In the genomic region with DNA sequence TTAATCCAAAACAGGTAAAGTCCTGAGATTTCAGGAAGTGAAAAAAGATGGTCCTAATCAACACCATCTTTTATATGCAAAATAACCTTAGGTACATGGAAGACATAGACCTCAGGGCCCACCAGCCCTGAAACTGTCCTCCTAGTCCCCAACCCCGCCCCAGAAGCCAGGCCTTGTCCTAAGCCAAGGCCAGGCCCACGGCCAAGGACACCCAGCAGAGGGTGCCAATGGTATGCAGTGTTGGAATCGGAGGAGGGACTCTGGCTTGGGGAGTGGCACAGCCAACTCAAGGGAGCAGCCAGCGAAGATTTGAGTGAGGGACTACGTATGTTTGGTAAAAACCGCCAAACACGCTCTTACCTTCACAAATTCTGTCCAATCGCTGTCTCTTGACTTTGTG, we compare ENCODE assay signal across 9 cellular contexts.
DNase-seq lines count a peak whose midpoint lies in the region; ATAC-seq, FAIRE-seq and TF ChIP-seq lines count a peak whose summit lies in the region.
"Had no signal": no experiment of that assay in that cellular context is flagged by ENCODE, and none has a peak within 500 bp of the region (broad histone marks: within the 10 kb centered on the region; RNA-seq: fewer than 3 reads in every experiment).

No MANE protein-coding gene starts in this region.

- H4K20me1 ChIP-seq in HepG2 (ENCODE audit: insufficient read depth, low read length): no peaks in the 10 kb centered on the region
- no peaks in the 10 kb centered on the region for H4K20me1 ChIP-seq in GM23248 (ENCODE audit: insufficient read depth)

- no TSS peak for BruUV-seq in HepG2 (replicated peaks; lab: Mats Ljungman, UMichigan)

- H3K9ac ChIP-seq in HepG2 (ENCODE audit: insufficient read depth, low read depth, low read length): no peak overlapping the region
- H3K9ac ChIP-seq in GM23248: no peak overlapping the region

- H3F3A ChIP-seq in GM23248 (ENCODE audit: insufficient read depth): peaks cover 28% of the 10 kb centered on the region; the same call in 1 of the 2 replicates

- no peak for TF ChIP-seq EP300 in HepG2 (IDR thresholded peaks at IDR 0.05; ENCODE audit: low read depth in 2 of 2, low read length in 2 of 2)
- TF ChIP-seq EP300 in HepG2 (CRISPR knock-in tag; IDR thresholded peaks at IDR 0.05; ENCODE audit: borderline replicate concordance): no peak

- TF ChIP-seq POLR2A in HepG2 (IDR thresholded peaks at IDR 0.05; ENCODE audit: insufficient read depth in 1 of 2, low read depth in 2 of 2, low read length in 2 of 2): no peak

- TF ChIP-seq RAD21 in HepG2 (CRISPR knock-in tag; IDR thresholded peaks at IDR 0.05): no peak

- no peak overlapping the region for H3K4me3 ChIP-seq in HepG2 (replicated peaks in 1 of 3; ENCODE audit: insufficient read depth in 1 of 3, low read depth in 2 of 3, low read length in 3 of 3)
- H3K4me3 ChIP-seq in GM23248: no peak overlapping the region

- H3K27ac Mint-ChIP-seq in brain: peak overlapping the region in 3 of 5 experiments; percentile 26 to 91 (median 29)
- H3K27ac Mint-ChIP-seq: activated naive CD8-positive, alpha-beta T cell treated with anti-CD3 and anti-CD28 coated beads, Interleukin-2, amount 10 ng/mL, durations not matched to agents 7 days and 5 days had no signal

- H3K9me3 Mint-ChIP-seq in brain: no peaks in the 10 kb centered on the region
- H3K9me3 Mint-ChIP-seq: activated naive CD8-positive, alpha-beta T cell treated with anti-CD3 and anti-CD28 coated beads, Interleukin-2, amount 10 ng/mL, durations not matched to agents 7 days and 5 days had no signal

- no peak for FAIRE-seq in HepG2 (lab: Jason Lieb, UNC)

- H3K27ac ChIP-seq in HepG2 (ENCODE audit: extremely low read length, insufficient read depth, low read length): no peak overlapping the region
- no peak overlapping the region for H3K27ac ChIP-seq in GM23248

- H3K4me3 Mint-ChIP-seq in brain: no peak overlapping the region
- H3K4me3 Mint-ChIP-seq: activated naive CD8-positive, alpha-beta T cell treated with anti-CD3 and anti-CD28 coated beads, Interleukin-2, amount 10 ng/mL, durations not matched to agents 7 days and 5 days had no signal

- in situ Hi-C loops in HepG2 (cut with HindIII; ENCODE audit: extremely low pct_ligation_motif_present, low pct_unique_long_range_greater_than_20kb) (no loop called here), GM23248 (cut with MboI) (loop anchor here (25.0 kb wide), 1 partner anchor 674 kb away; a partner anchor contains a TSS)

- H3K36me3 Mint-ChIP-seq in brain: peaks cover 33% of the 10 kb centered on the region
- H3K36me3 Mint-ChIP-seq: activated naive CD8-positive, alpha-beta T cell treated with anti-CD3 and anti-CD28 coated beads, Interleukin-2, amount 10 ng/mL, durations not matched to agents 7 days and 5 days had no signal

- H3K4me2 ChIP-seq in HepG2 (ENCODE audit: low read depth, low read length) (no peak overlapping the region), GM23248 (ENCODE audit: unreplicated experiment) (no peak overlapping the region)

- no peaks in the 10 kb centered on the region for H3K9me2 ChIP-seq in GM23248 (ENCODE audit: insufficient read depth)

- H3K36me3 ChIP-seq in HepG2 (replicated peaks in 1 of 2; ENCODE audit: control insufficient read depth in 1 of 2, insufficient read depth in 2 of 2, low read length in 2 of 2) (no peaks in the 10 kb centered on the region), GM23248 (ENCODE audit: low read depth) (no peaks in the 10 kb centered on the region)

- no peaks in the 10 kb centered on the region for H3K79me2 ChIP-seq in HepG2 (ENCODE audit: insufficient read depth, low read length)
- H3K79me2 ChIP-seq in GM23248 (ENCODE audit: insufficient read depth): peaks cover 96% of the 10 kb centered on the region

- H3K27me3 Mint-ChIP-seq in brain: no peaks in the 10 kb centered on the region

- 58% methylated on average over 7 of the region's 8 CpGs for WGBS in HepG2 (ENCODE audit: low lambda C conversion rate)
- WGBS in GM23248 (ENCODE audit: low coverage in 1 of 2, low lambda C conversion rate in 2 of 2, missing lambda C conversion rate in 2 of 2), 2 experiments: 68 to 69% methylated on average over 8 of the region's 8 CpGs

- intact Hi-C loops in HepG2 (cut with micrococcal nuclease; ENCODE audit: unreplicated experiment): no loop called here

- ATAC-seq in HepG2 (peak; percentile 89), HG02571 (IDR thresholded peaks at IDR 0.05; ENCODE audit: unreplicated experiment) (no peak), HG02938 (IDR thresholded peaks at IDR 0.05; ENCODE audit: unreplicated experiment) (no peak)

- CTCF ChIA-PET in HepG2 (lab: Yijun Ruan, JAX; ENCODE audit: low intra/inter-chr PET ratio, low total read pairs): no interaction called here

- no peak for TF ChIP-seq CTCF in brain (conservative IDR thresholded peaks at IDR 0.05)
- TF ChIP-seq CTCF in HepG2 (CRISPR knock-in tag; IDR thresholded peaks at IDR 0.05): peak; percentile 56

- H3K4me1 ChIP-seq in HepG2 (ENCODE audit: insufficient read depth, low read length): no peaks in the 10 kb centered on the region; the same call in 1 of the 2 replicates
- H3K4me1 ChIP-seq in GM23248 (ENCODE audit: insufficient read depth): peaks cover 31% of the 10 kb centered on the region

- peaks cover 0 to 25% of the 10 kb centered on the region in 2 experiments; a peak in 2 of 5 replicates for H3K27me3 ChIP-seq in HepG2 (ENCODE audit: control insufficient read depth in 1 of 2, insufficient read depth in 2 of 2, low read length in 2 of 2)
- no peaks in the 10 kb centered on the region for H3K27me3 ChIP-seq in GM23248 (replicated peaks; ENCODE audit: insufficient read depth)

- H3K4me1 Mint-ChIP-seq in brain: peaks cover 98% of the 10 kb centered on the region
- H3K4me1 Mint-ChIP-seq: activated naive CD8-positive, alpha-beta T cell treated with anti-CD3 and anti-CD28 coated beads, Interleukin-2, amount 10 ng/mL, durations not matched to agents 7 days and 5 days had no signal

- H3K9me3 ChIP-seq in HepG2 (ENCODE audit: low read length): no peaks in the 10 kb centered on the region
- H3K9me3 ChIP-seq in GM23248 (ENCODE audit: low read depth): no peaks in the 10 kb centered on the region

- POLR2A ChIA-PET in HepG2 (lab: Yijun Ruan, JAX): no interaction called here

- DNase-seq in A172 (ENCODE audit: low spot score) (peak; percentile 64), HK-2 (ENCODE audit: unreplicated experiment) (peak; percentile 41), HepG2 (ENCODE audit: low spot score) (peak; percentile 23), UCSD-AML1 (lab: John Stamatoyannopoulos, UW; ENCODE audit: unreplicated experiment) (no peak), GM23248 (no peak)
- DNase-seq: activated naive CD8-positive, alpha-beta T cell treated with anti-CD3 and anti-CD28 coated beads, Interleukin-2, amount 10 ng/mL, durations not matched to agents 7 days and 5 days had no signal

- no peak overlapping the region for H2AFZ ChIP-seq in HepG2 (ENCODE audit: low read length)
- H2AFZ ChIP-seq in GM23248: no peak overlapping the region

TF ChIP-seq in HepG2, 621 proteins besides CTCF, POLR2A, EP300 and RAD21:
- TF ChIP-seq ZNF652 (CRISPR knock-in tag; IDR thresholded peaks at IDR 0.05; ENCODE audit: borderline replicate concordance, low read depth) (no peak), BCL6 (CRISPR knock-in tag; IDR thresholded peaks at IDR 0.05) (no peak), ZZZ3 (CRISPR knock-in tag; IDR thresholded peaks at IDR 0.05; ENCODE audit: borderline replicate concordance) (no peak), ZNF274 (CRISPR knock-in tag; IDR thresholded peaks at IDR 0.05) (no peak), NAIF1 (CRISPR knock-in tag; IDR thresholded peaks at IDR 0.05; ENCODE audit: borderline replicate concordance) (no peak), STAG1 (CRISPR knock-in tag; IDR thresholded peaks at IDR 0.05) (peak; percentile 48), MIXL1 (CRISPR knock-in tag; IDR thresholded peaks at IDR 0.05) (no peak), POLR2AphosphoS5 (IDR thresholded peaks at IDR 0.05; ENCODE audit: low read depth, low read length) (no peak)
- TF ChIP-seq, protein P1, sequence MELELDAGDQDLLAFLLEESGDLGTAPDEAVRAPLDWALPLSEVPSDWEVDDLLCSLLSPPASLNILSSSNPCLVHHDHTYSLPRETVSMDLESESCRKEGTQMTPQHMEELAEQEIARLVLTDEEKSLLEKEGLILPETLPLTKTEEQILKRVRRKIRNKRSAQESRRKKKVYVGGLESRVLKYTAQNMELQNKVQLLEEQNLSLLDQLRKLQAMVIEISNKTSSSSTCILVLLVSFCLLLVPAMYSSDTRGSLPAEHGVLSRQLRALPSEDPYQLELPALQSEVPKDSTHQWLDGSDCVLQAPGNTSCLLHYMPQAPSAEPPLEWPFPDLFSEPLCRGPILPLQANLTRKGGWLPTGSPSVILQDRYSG (CRISPR knock-in tag; IDR thresholded peaks at IDR 0.05): no peak
TF ChIP-seq in HepG2: peak in this region for 1.

Comparison
In these comparisons a context has a peak if more than half of its experiments do, and no peak if none do; other contexts are left out.
1. DNase-seq: peak in A172 (single experiment), HK-2 (single experiment) and HepG2 (single experiment); none in UCSD-AML1 (single experiment) and GM23248 (single experiment).